In genomic region chr6:155524249-155524651, GRCh38 we compare ENCODE assay signal across 1 cellular context.
TF ChIP-seq lines count a peak whose summit lies in the region.

No MANE protein-coding gene starts in this region.

TF ChIP-seq in GM23338, 12 proteins besides CTCF, POLR2A, EP300 and RAD21 (continued from another document):
- no peak for TF ChIP-seq ZNF462 (CRISPR knock-in tag; IDR thresholded peaks at IDR 0.05)
- TF ChIP-seq, protein P1, sequence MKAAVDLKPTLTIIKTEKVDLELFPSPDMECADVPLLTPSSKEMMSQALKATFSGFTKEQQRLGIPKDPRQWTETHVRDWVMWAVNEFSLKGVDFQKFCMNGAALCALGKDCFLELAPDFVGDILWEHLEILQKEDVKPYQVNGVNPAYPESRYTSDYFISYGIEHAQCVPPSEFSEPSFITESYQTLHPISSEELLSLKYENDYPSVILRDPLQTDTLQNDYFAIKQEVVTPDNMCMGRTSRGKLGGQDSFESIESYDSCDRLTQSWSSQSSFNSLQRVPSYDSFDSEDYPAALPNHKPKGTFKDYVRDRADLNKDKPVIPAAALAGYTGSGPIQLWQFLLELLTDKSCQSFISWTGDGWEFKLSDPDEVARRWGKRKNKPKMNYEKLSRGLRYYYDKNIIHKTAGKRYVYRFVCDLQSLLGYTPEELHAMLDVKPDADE (IDR thresholded peaks at IDR 0.05): no peak
